ENCODE assay signal across 8 cellular contexts in the genomic region with DNA sequence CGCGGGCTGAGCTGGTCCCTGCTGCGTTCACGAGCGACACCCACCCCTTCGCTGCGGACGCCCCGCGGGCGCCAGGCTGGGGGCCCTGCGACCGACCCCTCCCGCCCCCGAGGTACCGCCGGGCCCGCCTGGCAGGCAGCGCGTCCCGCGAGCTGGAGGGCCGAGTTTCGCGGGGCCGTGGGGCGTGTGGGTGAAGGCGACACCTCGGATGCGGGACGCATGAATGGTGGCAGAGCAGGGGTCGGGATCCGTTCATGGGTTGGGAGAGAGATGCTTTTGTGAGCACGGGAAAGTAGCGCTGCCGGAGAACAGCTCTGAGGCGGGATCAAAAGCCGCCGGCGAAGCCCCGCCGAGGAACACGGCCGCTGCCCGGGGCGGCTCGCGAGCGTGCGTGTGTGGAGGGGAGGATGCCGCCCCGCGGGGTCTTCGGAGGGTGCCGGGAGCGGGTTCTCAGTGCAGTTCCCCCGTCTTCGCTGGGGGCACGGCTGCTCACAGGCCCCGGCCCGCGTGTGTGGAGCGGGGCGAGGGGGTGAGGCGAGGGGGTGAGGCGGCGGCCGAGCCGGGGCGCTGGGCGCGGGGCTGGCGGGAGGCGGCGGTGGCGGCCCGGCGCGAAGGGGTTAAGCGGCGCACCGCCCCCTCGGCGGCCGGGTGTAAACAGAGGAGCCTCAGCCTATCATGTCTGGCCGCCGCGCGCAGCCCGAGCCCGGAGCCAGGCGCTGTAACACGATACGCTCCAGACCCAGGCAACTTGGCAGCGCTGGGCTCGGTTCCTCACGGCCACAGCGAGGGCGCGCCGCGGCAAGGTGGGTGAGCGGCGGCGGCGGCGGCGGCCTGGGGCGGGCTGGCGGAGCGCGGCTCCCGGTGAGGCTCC.
DNase-seq lines count a peak whose midpoint lies in the region; ATAC-seq, FAIRE-seq and TF ChIP-seq lines count a peak whose summit lies in the region.

No MANE protein-coding gene starts in this region.

- peaks cover 18% of the 10 kb centered on the region for H3K4me1 Mint-ChIP-seq in activated naive CD4-positive, alpha-beta T cell treated with anti-CD3 and anti-CD28 coated beads, Interleukin-2, amount 10 ng/mL, durations not matched to agents 7 days and 5 days
- peaks cover 45% of the 10 kb centered on the region for H3K4me1 Mint-ChIP-seq in nephron progenitor cell

- no peaks in the 10 kb centered on the region for H3K9me3 Mint-ChIP-seq in activated naive CD4-positive, alpha-beta T cell treated with anti-CD3 and anti-CD28 coated beads, Interleukin-2, amount 10 ng/mL, durations not matched to agents 7 days and 5 days
- H3K9me3 Mint-ChIP-seq in nephron progenitor cell, result no peaks in the 10 kb centered on the region

- POLR2A ChIA-PET in BJ (lab: Charles Lee), result interaction anchor here (0.6 kb wide), 1 partner anchor 97 kb away, joined by 4 read pairs; no protein-coding TSS in a partner anchor

- peaks cover 2% of the 10 kb centered on the region for H3K27me3 ChIP-seq in BJ (ENCODE audit: control insufficient read depth, insufficient read depth, low read length)

- H3K4me3 Mint-ChIP-seq in activated naive CD4-positive, alpha-beta T cell treated with anti-CD3 and anti-CD28 coated beads, Interleukin-2, amount 10 ng/mL, durations not matched to agents 7 days and 5 days, result peak overlapping the region; percentile 42
- peak overlapping the region; percentile 99 for H3K4me3 Mint-ChIP-seq in nephron progenitor cell

- CTCF ChIA-PET in BJ (lab: Yijun Ruan, JAX), result no interaction called here
- CTCF ChIA-PET in activated naive CD4-positive, alpha-beta T cell treated with anti-CD3 and anti-CD28 coated beads, Interleukin-2, amount 10 ng/mL, durations not matched to agents 7 days and 5 days (lab: Charles Lee), result no interaction called here

- peak overlapping the region; percentile 78 for H3K4me3 ChIP-seq in BJ (ENCODE audit: low read depth, low read length)

- peaks cover 53% of the 10 kb centered on the region for H3K27me3 Mint-ChIP-seq in activated naive CD4-positive, alpha-beta T cell treated with anti-CD3 and anti-CD28 coated beads, Interleukin-2, amount 10 ng/mL, durations not matched to agents 7 days and 5 days
- H3K27me3 Mint-ChIP-seq in nephron progenitor cell (ENCODE audit: low read depth, poor library complexity), result peaks cover 17% of the 10 kb centered on the region

- H3K27ac Mint-ChIP-seq in activated naive CD4-positive, alpha-beta T cell treated with anti-CD3 and anti-CD28 coated beads, Interleukin-2, amount 10 ng/mL, durations not matched to agents 7 days and 5 days, result no peak overlapping the region
- H3K27ac Mint-ChIP-seq in nephron progenitor cell, result no peak overlapping the region

- TF ChIP-seq CTCF in BJ (IDR thresholded peaks at IDR 0.05; ENCODE audit: insufficient read depth, low read depth, low read length), result no peak
- TF ChIP-seq CTCF in nephron progenitor cell (IDR thresholded peaks at IDR 0.05), result no peak

- no peak for FAIRE-seq in frontal cortex (lab: Jason Lieb, UNC)

- peak; percentile 40 for DNase-seq in BJ (ENCODE audit: low read depth)
- DNase-seq in NCI-H82 (lab: John Stamatoyannopoulos, UW), result peak; percentile 87
- DNase-seq in activated naive CD4-positive, alpha-beta T cell treated with anti-CD3 and anti-CD28 coated beads, Interleukin-2, amount 10 ng/mL, durations not matched to agents 7 days and 5 days, result peak; percentile 53
- DNase-seq in frontal cortex (ENCODE audit: low spot score in 2 of 2), result peak; percentile 83 to 88
- peak; percentile 93 for DNase-seq in nephron progenitor cell

- no peaks in the 10 kb centered on the region for H3K36me3 ChIP-seq in BJ (ENCODE audit: control insufficient read depth, insufficient read depth, low read length)

- H3K27ac ChIP-seq in temporal lobe (ENCODE audit: low read depth, low read length), result peak overlapping the region; percentile 56

- peaks cover 2% of the 10 kb centered on the region for H3K36me3 Mint-ChIP-seq in activated naive CD4-positive, alpha-beta T cell treated with anti-CD3 and anti-CD28 coated beads, Interleukin-2, amount 10 ng/mL, durations not matched to agents 7 days and 5 days
- H3K36me3 Mint-ChIP-seq in nephron progenitor cell (ENCODE audit: low read depth), result no peaks in the 10 kb centered on the region

- ATAC-seq in GM19397 (IDR thresholded peaks at IDR 0.05; ENCODE audit: unreplicated experiment) (peak; percentile 93), HG03457 (IDR thresholded peaks at IDR 0.05; ENCODE audit: unreplicated experiment) (peak; percentile 73)

Comparison
In these comparisons a context has a peak if more than half of its experiments do, and no peak if none do; other contexts are left out.
1. Peak in every context shown above with its lines: DNase-seq, ATAC-seq, H3K4me3 ChIP-seq and H3K27ac ChIP-seq.
2. DNase-seq: peak in every context shown above with its lines; median percentile 93 in nephron progenitor cell; 87 in NCI-H82; 86 in frontal cortex; 53 in activated naive CD4-positive, alpha-beta T cell treated with anti-CD3 and anti-CD28 coated beads, Interleukin-2, amount 10 ng/mL, durations not matched to agents 7 days and 5 days; 40 in BJ.